In genomic region chr22:42070517-42071422, GRCh38 we compare ENCODE assay signal across 1 cellular context.
TF ChIP-seq lines count a peak whose summit lies in the region.

TSS of gene NAGA (minus strand) at chr22:42070812. CDS start at chr22:42070297, 515 bp downstream.

TF ChIP-seq in HepG2, 621 proteins besides CTCF, POLR2A, EP300 and RAD21 (continued from another document and continues in another):
- TF ChIP-seq ZNF142 (CRISPR knock-in tag; IDR thresholded peaks at IDR 0.05) (peak; percentile 63), ATF1 (CRISPR knock-in tag; IDR thresholded peaks at IDR 0.05) (no peak), NR0B2 (CRISPR knock-in tag; IDR thresholded peaks at IDR 0.05) (peak; percentile 75; the same call in 1 of the 2 replicates), MTA3 (CRISPR knock-in tag; IDR thresholded peaks at IDR 0.05) (no peak), ZNF784 (CRISPR knock-in tag; IDR thresholded peaks at IDR 0.05; ENCODE audit: borderline replicate concordance) (0 out of 2 replicates have a peak, but pooled peaks have one; percentile 49), ZBTB33 (CRISPR knock-in tag; IDR thresholded peaks at IDR 0.05) (no peak), IKZF1 (IDR thresholded peaks at IDR 0.05) (no peak), PCBP2 (optimal IDR thresholded peaks at IDR 0.05; ENCODE audit: low read depth, low read length, poor library complexity, severe bottlenecking) (no peak), CCDC6 (CRISPR knock-in tag; IDR thresholded peaks at IDR 0.05) (peak; percentile 60; the same call in 1 of the 2 replicates), LCORL (IDR thresholded peaks at IDR 0.05) (no peak), LCORL (CRISPR knock-in tag; IDR thresholded peaks at IDR 0.05) (0 out of 2 replicates have a peak, but pooled peaks have one; percentile 60), ZFP36 (IDR thresholded peaks at IDR 0.05; ENCODE audit: borderline replicate concordance, low read depth, low read length, partially characterized antibody) (no peak), MAF1 (CRISPR knock-in tag; IDR thresholded peaks at IDR 0.05; ENCODE audit: borderline replicate concordance) (no peak), RXRA (CRISPR knock-in tag; IDR thresholded peaks at IDR 0.05) (no peak), TRAFD1 (CRISPR knock-in tag; IDR thresholded peaks at IDR 0.05; ENCODE audit: borderline replicate concordance) (0 out of 2 replicates have a peak, but pooled peaks have one; percentile 27), ZNF839 (CRISPR knock-in tag; IDR thresholded peaks at IDR 0.05; ENCODE audit: borderline replicate concordance) (no peak), ZNF17 (CRISPR knock-in tag; IDR thresholded peaks at IDR 0.05) (no peak), HOXA9 (CRISPR knock-in tag; IDR thresholded peaks at IDR 0.05; ENCODE audit: borderline replicate concordance) (peak; percentile 59; the same call in 1 of the 2 replicates), ZNF180 (CRISPR knock-in tag; IDR thresholded peaks at IDR 0.05; ENCODE audit: borderline replicate concordance, low read depth) (no peak), MED13 (CRISPR knock-in tag; IDR thresholded peaks at IDR 0.05) (0 out of 2 replicates have a peak, but pooled peaks have one; percentile 43), ZUFSP (CRISPR knock-in tag; IDR thresholded peaks at IDR 0.05; ENCODE audit: borderline replicate concordance) (no peak), ZBTB4 (CRISPR knock-in tag; IDR thresholded peaks at IDR 0.05; ENCODE audit: borderline replicate concordance) (no peak), E2F5 (CRISPR knock-in tag; conservative IDR thresholded peaks at IDR 0.05) (peak; percentile 82; the same call in 1 of the 2 replicates), ZBED4 (CRISPR knock-in tag; IDR thresholded peaks at IDR 0.05; ENCODE audit: borderline replicate concordance) (no peak; the same call in none of the 2 replicates), SIX1 (CRISPR knock-in tag; IDR thresholded peaks at IDR 0.05; ENCODE audit: borderline replicate concordance) (peak; percentile 87), U2AF2 (IDR thresholded peaks at IDR 0.05; ENCODE audit: low read depth, low read length) (no peak), TBX3 (IDR thresholded peaks at IDR 0.05; ENCODE audit: borderline replicate concordance) (no peak), ZZZ3 (CRISPR knock-in tag; IDR thresholded peaks at IDR 0.05; ENCODE audit: borderline replicate concordance) (peak; percentile 76; the same call in 1 of the 2 replicates), PRDM4 (CRISPR knock-in tag; IDR thresholded peaks at IDR 0.05; ENCODE audit: borderline replicate concordance) (no peak)
